In genomic region chrX:118345401-118346257, GRCh38 we compare ENCODE assay signal across 8 cellular contexts. TPM values are rescaled to one million over a fixed set of nuclear protein-coding genes. Genes with fewer than 3 reads are reported as not detected.
DNase-seq lines count a peak whose midpoint lies in the region; ATAC-seq and TF ChIP-seq lines count a peak whose summit lies in the region.

WDR44 (plus strand) TSS chrX:118346106; CDS start chrX:118346504, 398 bp downstream.

- peak; percentile 99 for DNase-seq in NCI-H1436 (lab: John Stamatoyannopoulos, UW)
- peak; percentile 88 for DNase-seq in T follicular helper cell (ENCODE audit: low read depth)
- DNase-seq in adipocyte (ENCODE audit: low read depth): peak; percentile 97
- peak; percentile 95 for DNase-seq in Right ventricle myocardium superior
- peak; percentile 83 to 86 for DNase-seq in tibial nerve (ENCODE audit: low spot score in 2 of 2)

- H3K4me1 ChIP-seq in adipocyte (ENCODE audit: control insufficient read depth, insufficient read depth, low read length): peaks cover 11% of the 10 kb centered on the region
- H3K4me1 ChIP-seq in parathyroid adenoma: peaks cover 6% of the 10 kb centered on the region
- H3K4me1 ChIP-seq in tibial nerve: peaks cover 0 to 28% (median 4%) of the 10 kb centered on the region in 4 donors

- no peaks in the 10 kb centered on the region for H3K79me2 ChIP-seq in parathyroid adenoma

- H3K9me3 ChIP-seq in adipocyte (ENCODE audit: control insufficient read depth, low read length) (no peaks in the 10 kb centered on the region), parathyroid adenoma (ENCODE audit: control insufficient read depth, low read length) (no peaks in the 10 kb centered on the region), tibial nerve (no peaks in the 10 kb centered on the region)

- peak within 1 kb of the TSS; percentile 85 for H3K9ac ChIP-seq in adipocyte (ENCODE audit: low read length)
- peak within 1 kb of the TSS; percentile 29 for H3K9ac ChIP-seq in parathyroid adenoma

- ATAC-seq in HG02798 (IDR thresholded peaks at IDR 0.05; ENCODE audit: poor library complexity, unreplicated experiment): peak; percentile 93
- peak; percentile 99 for ATAC-seq in Right ventricle myocardium superior (ENCODE audit: poor library complexity)

- peak within 1 kb of the TSS; percentile 76 for H3K4me2 ChIP-seq in parathyroid adenoma (ENCODE audit: low read length)

- intact Hi-C loops in Right ventricle myocardium superior (cut with DNase I): no loop called here

- peak; percentile 41 to 67 for TF ChIP-seq POLR2A in tibial nerve (IDR thresholded peaks at IDR 0.05)

- TF ChIP-seq CTCF in GM12875 (IDR thresholded peaks at IDR 0.05; ENCODE audit: borderline replicate concordance, insufficient read depth, low read depth, low read length) (no peak), parathyroid adenoma (IDR thresholded peaks at IDR 0.05) (no peak), tibial nerve (IDR thresholded peaks at IDR 0.05) (no peak)

- H3K27ac ChIP-seq in parathyroid adenoma: peak within 1 kb of the TSS; percentile 86
- H3K27ac ChIP-seq in tibial nerve: peak within 1 kb of the TSS; percentile 75 to 94 (median 91)

- 1 to 40% methylated on average over 29 to 62 of the region's 62 CpGs for WGBS in tibial nerve, 2 donors

- H3K4me3 ChIP-seq in GM12875 (ENCODE audit: low read depth, low read length) (peak within 1 kb of the TSS; percentile 80), adipocyte (ENCODE audit: low read length) (peak within 1 kb of the TSS; percentile 79), parathyroid adenoma (ENCODE audit: low read depth, low read length) (peak within 1 kb of the TSS; percentile 61), tibial nerve (peak within 1 kb of the TSS; percentile 41 to 78 (median 67))

- no peaks in the 10 kb centered on the region for H3K27me3 ChIP-seq in adipocyte (replicated peaks; ENCODE audit: control insufficient read depth, insufficient read depth, low read length)
- no peaks in the 10 kb centered on the region for H3K27me3 ChIP-seq in parathyroid adenoma (ENCODE audit: control insufficient read depth, insufficient read depth, low read length)
- H3K27me3 ChIP-seq in tibial nerve: no peaks in the 10 kb centered on the region

- TF ChIP-seq EP300 in tibial nerve (IDR thresholded peaks at IDR 0.05): peak; percentile 16 to 89

- H3K36me3 ChIP-seq in adipocyte (ENCODE audit: control insufficient read depth, insufficient read depth, low read length, severe bottlenecking) (no peaks in the 10 kb centered on the region), parathyroid adenoma (ENCODE audit: control insufficient read depth, insufficient read depth, low read length) (no peaks in the 10 kb centered on the region), tibial nerve (no peaks in the 10 kb centered on the region)

- H2AFZ ChIP-seq in parathyroid adenoma: peak within 1 kb of the TSS; percentile 85

RNA-seq across cellular contexts. Expression of gene WDR44, which starts in this region (rescaled TPM):
- 12.0 TPM for total RNA-seq in Right ventricle myocardium superior
- total RNA-seq in tibial nerve: 10 to 100 TPM; 16.2 to 24.5 (median 19.2) TPM

Comparison
In these comparisons a context has a peak if more than half of its experiments do, and no peak if none do; other contexts are left out.
1. Peak in every context shown above with its lines: DNase-seq, ATAC-seq, H3K4me3 ChIP-seq and H3K27ac ChIP-seq.